In genomic region chr3:69084326-69084667, GRCh38 we compare ENCODE assay signal across 8 cellular contexts. TPM values are rescaled to one million over a fixed set of nuclear protein-coding genes. Genes with fewer than 3 reads are reported as not detected.
DNase-seq lines count a peak whose midpoint lies in the region; ATAC-seq, FAIRE-seq and TF ChIP-seq lines count a peak whose summit lies in the region.

No MANE protein-coding gene starts in this region.

- ATAC-seq in GM21447 (IDR thresholded peaks at IDR 0.05; ENCODE audit: unreplicated experiment) = no peak

- intact Hi-C loops in kidney (cut with DNase I) = no loop called here
- intact Hi-C loops in posterior cingulate gyrus (cut with DNase I) = loop anchor here (5.0 kb wide), 1 partner anchor 72 kb away; the partner anchor contains the start of gene EOGT

- in situ Hi-C loops in astrocyte of the spinal cord (cut with HindIII; ENCODE audit: low sequenced_read_pairs) = no loop called here

- H3K4me3 ChIP-seq in HUES6 (ENCODE audit: low read depth, low read length) = peak overlapping the region; percentile 95
- H3K4me3 ChIP-seq in astrocyte of the spinal cord (ENCODE audit: low read depth, low read length) = peak overlapping the region; percentile 93
- H3K4me3 ChIP-seq in kidney (ENCODE audit: low read length in 2 of 2) = peak overlapping the region; percentile 88 to 95

- FAIRE-seq in kidney (lab: Jason Lieb, UNC) = no peak

- H3K27ac ChIP-seq in HUES6 (ENCODE audit: low read depth, low read length) (no peak overlapping the region), kidney (ENCODE audit: low read depth in 2 of 2, low read length in 2 of 2) (peak overlapping the region; percentile 89 to 96)

- peaks cover 28% of the 10 kb centered on the region for H3K4me1 ChIP-seq in ES-I3 (ENCODE audit: insufficient read depth, low read length)
- H3K4me1 ChIP-seq in HUES6 (ENCODE audit: control insufficient read depth, insufficient read depth, low read length) = peaks cover 45% of the 10 kb centered on the region
- peaks cover 9 to 32% of the 10 kb centered on the region in 2 donors for H3K4me1 ChIP-seq in kidney (ENCODE audit: control insufficient read depth in 1 of 2, insufficient read depth in 1 of 2, low read depth in 1 of 2, low read length in 2 of 2)

- H3K9ac ChIP-seq in ES-I3 (ENCODE audit: low read depth, low read length) (peak overlapping the region; percentile 98; the same call in 1 of the 2 replicates), HUES6 (ENCODE audit: low read length) (no peak overlapping the region), kidney (ENCODE audit: low read length in 2 of 2) (peak overlapping the region in 1 of 2 donors; percentile 76)

- H3K36me3 ChIP-seq in ES-I3 (ENCODE audit: insufficient read depth, low read length) (no peaks in the 10 kb centered on the region), HUES6 (ENCODE audit: control insufficient read depth, insufficient read depth, low read length) (no peaks in the 10 kb centered on the region), kidney (ENCODE audit: control insufficient read depth in 1 of 2, insufficient read depth in 2 of 2, low read length in 2 of 2) (no peaks in the 10 kb centered on the region)

- TF ChIP-seq CTCF in astrocyte of the spinal cord (IDR thresholded peaks at IDR 0.05; ENCODE audit: low read depth, low read length) = no peak
- TF ChIP-seq CTCF in kidney (IDR thresholded peaks at IDR 0.05; ENCODE audit: borderline replicate concordance, extremely low read depth, insufficient read depth) = no peak

- no peaks in the 10 kb centered on the region for H3K27me3 ChIP-seq in HUES6 (ENCODE audit: control insufficient read depth, insufficient read depth, low read length)

- no peaks in the 10 kb centered on the region for H3K9me3 ChIP-seq in ES-I3 (ENCODE audit: control insufficient read depth, insufficient read depth, low read length)
- no peaks in the 10 kb centered on the region for H3K9me3 ChIP-seq in HUES6 (ENCODE audit: control insufficient read depth, insufficient read depth, low read depth, low read length)
- H3K9me3 ChIP-seq in kidney (ENCODE audit: control insufficient read depth in 1 of 2, low read length in 2 of 2) = no peaks in the 10 kb centered on the region

- peak; percentile 86 for DNase-seq in astrocyte of the spinal cord (ENCODE audit: low read depth, low spot score)
- DNase-seq in kidney = no peak
- DNase-seq in stromal cell of bone marrow (ENCODE audit: low read depth) = peak; percentile 82
- no peak for DNase-seq in posterior cingulate gyrus
- DNase-seq in NCI-H2227 (lab: John Stamatoyannopoulos, UW; ENCODE audit: unreplicated experiment) = no peak

RNA-seq across cellular contexts. Expression of gene ARL6IP5, which starts 0.4 kb away (rescaled TPM):
- 138 TPM for total RNA-seq in kidney
- polyA plus RNA-seq in kidney (ENCODE audit: insufficient read depth, low read depth, low replicate concordance) = 94.0 TPM

RNA-seq across cellular contexts. Expression of gene UBA3, which starts 4.1 kb away (rescaled TPM):
- total RNA-seq in kidney = 63.1 TPM
- 35.3 TPM for polyA plus RNA-seq in kidney (ENCODE audit: insufficient read depth, low read depth, low replicate concordance)

RNA-seq across cellular contexts. Expression of gene TMF1, which starts 32.2 kb away (rescaled TPM):
- total RNA-seq in kidney = 38.8 TPM
- polyA plus RNA-seq in kidney (ENCODE audit: insufficient read depth, low read depth, low replicate concordance) = 6.5 TPM

RNA-seq across cellular contexts. Expression of gene LMOD3, which starts 38.1 kb away (rescaled TPM):
- total RNA-seq in kidney = 0.09 TPM
- polyA plus RNA-seq in kidney (ENCODE audit: insufficient read depth, low read depth, low replicate concordance) = 0.28 TPM

Comparison
In these comparisons a context has a peak if more than half of its experiments do, and no peak if none do; other contexts are left out.
1. DNase-seq: peak in astrocyte of the spinal cord (single experiment) and stromal cell of bone marrow (single experiment); none in kidney (single experiment), posterior cingulate gyrus (0 of 10) and NCI-H2227 (single experiment).
2. Peak in every context shown above with its lines, with median percentiles within 50 percentile points of each other: H3K4me3 ChIP-seq.